In genomic region chr9:137192859-137193258, GRCh38 we compare ENCODE assay signal across 21 cellular contexts.
"Had no signal": no experiment of that assay in that cellular context is flagged by ENCODE, and none has a peak within 500 bp of the region (broad histone marks: within the 10 kb centered on the region; RNA-seq: fewer than 3 reads in every experiment).

No MANE protein-coding gene starts in this region.

- H3K4me3 ChIP-seq: heart right ventricle, lung, sigmoid colon, smooth muscle cell, upper lobe of left lung had no signal

- H3K27ac ChIP-seq: sigmoid colon, upper lobe of left lung had no signal

- H3K27me3 ChIP-seq: heart right ventricle, sigmoid colon, upper lobe of left lung had no signal

- H3K4me2 ChIP-seq: smooth muscle cell had no signal

- ATAC-seq: activated CD8-positive, alpha-beta memory T cell treated with anti-CD3 and anti-CD28 coated beads, Interleukin-2, amount 10 ng/mL, durations not matched to agents 7 days and 5 days; heart right ventricle; naive thymus-derived CD4-positive, alpha-beta T cell; stimulated activated memory B cell treated with anti-CD40 and anti-IgM and Interleukin-4, amounts not matched to agents 10 μg/mL and 1 μg/mL and 100 μg/mL, for 72 hours had no signal

- DNase-seq: activated CD4-positive, alpha-beta memory T cell treated with anti-CD3 and anti-CD28 coated beads, Interleukin-2, amount 10 ng/mL, durations not matched to agents 7 days and 5 days; activated CD4-positive, alpha-beta T cell treated with anti-CD3 and anti-CD28 coated beads for 48 hours; activated CD4-positive, CD25-positive, alpha-beta regulatory T cell; activated CD8-positive, alpha-beta memory T cell treated with anti-CD3 and anti-CD28 coated beads, Interleukin-2, amount 10 ng/mL, durations not matched to agents 7 days and 5 days; activated gamma-delta T cell treated with Interleukin-2 at 50 U/mL for 16 hours; activated naive CD8-positive, alpha-beta T cell treated with anti-CD3 and anti-CD28 coated beads for 36 hours; cerebellar nuclear complex; effector CD8-positive, alpha-beta T cell; erythroblast; foreskin fibroblast; heart right ventricle; naive thymus-derived CD4-positive, alpha-beta T cell; sigmoid colon; stimulated activated CD4-positive, alpha-beta T cell treated with anti-CD3 and anti-CD28 coated beads, Interleukin-15, amount 100 ng/mL, for 24 hours; T1000 had no signal

- FAIRE-seq: bronchial epithelial cell, keratinocyte had no signal

- H3K9me3 ChIP-seq: heart right ventricle, sigmoid colon, upper lobe of left lung had no signal
